Comparison of ENCODE assay signal across 8 cellular contexts in genomic region chr1:209937996-209938959, GRCh38. TPM values are rescaled to one million over a fixed set of nuclear protein-coding genes. Genes with fewer than 3 reads are reported as not detected.
A peak's percentile ranks its signal among the peaks of the same experiment; 100 is the strongest.
DNase-seq lines count a peak whose midpoint lies in the region; ATAC-seq, FAIRE-seq and TF ChIP-seq lines count a peak whose summit lies in the region.

TSS of gene SYT14 (plus strand) at chr1:209938217. CDS start at chr1:209938265, 48 bp downstream.

- H3K4me2 ChIP-seq in A549, result peak within 1 kb of the TSS; percentile 99
- H3K4me2 ChIP-seq in K562 (ENCODE audit: insufficient read depth, low read length), result no peak within 1 kb of the TSS

- no peaks in the 10 kb centered on the region for H3K79me2 ChIP-seq in K562 (ENCODE audit: control insufficient read depth, insufficient read depth, low read length)

- H3K9ac ChIP-seq in K562 (ENCODE audit: insufficient read depth in 1 of 2, low read depth in 2 of 2, low read length in 2 of 2), result no peak within 1 kb of the TSS

- peaks cover 2 to 4% of the 10 kb centered on the region in 2 experiments; a peak in 2 of 5 replicates for H3K27me3 ChIP-seq in K562 (ENCODE audit: control insufficient read depth in 2 of 2, insufficient read depth in 2 of 2, low read length in 2 of 2)

- TF ChIP-seq RAD21 in A549 (conservative IDR thresholded peaks at IDR 0.05 in 1 of 2, IDR thresholded peaks at IDR 0.05 in 1 of 2) (no peak), K562 (CRISPR knock-in tag; conservative IDR thresholded peaks at IDR 0.05 in 1 of 2, IDR thresholded peaks at IDR 0.05 in 1 of 2) (no peak)

- H3K36me3 ChIP-seq in K562 (ENCODE audit: control insufficient read depth, insufficient read depth, low read length), result no peaks in the 10 kb centered on the region

- TF ChIP-seq CTCF in A549 (IDR thresholded peaks at IDR 0.05) (no peak), K562 (IDR thresholded peaks at IDR 0.05 in 2 of 3, conservative IDR thresholded peaks at IDR 0.05 in 1 of 3; ENCODE audit: insufficient read depth in 2 of 3, low read depth in 1 of 3, low read length in 3 of 3) (no peak)

- H3K4me1 ChIP-seq in A549 (peaks cover 5% of the 10 kb centered on the region; the same call in 2 of the 3 replicates), K562 (replicated peaks in 1 of 2; ENCODE audit: control insufficient read depth in 2 of 2, insufficient read depth in 2 of 2, low read length in 2 of 2) (peaks cover 0 to 3% of the 10 kb centered on the region in 2 experiments; a peak in 1 of 5 replicates)

- CTCF ChIA-PET in A549 (lab: Yijun Ruan, JAX), result interaction anchor here (0.9 kb wide), 1 partner anchor 62 kb away, joined by 3 read pairs; no protein-coding TSS in a partner anchor
- CTCF ChIA-PET in K562 (lab: Yijun Ruan, JAX; ENCODE audit: low intra/inter-chr PET ratio), result no interaction called here

- intact Hi-C loops in K562 (cut with micrococcal nuclease), result no loop called here

- H3K9me3 ChIP-seq in A549 (no peaks in the 10 kb centered on the region), K562 (replicated peaks; ENCODE audit: control insufficient read depth, insufficient read depth, low read depth, low read length) (no peaks in the 10 kb centered on the region)

- BruUV-seq in K562 (replicated peaks; lab: Mats Ljungman, UMichigan), result no TSS peak

- 29% methylated on average over 34 of the region's 98 CpGs for WGBS in A549 (ENCODE audit: missing lambda C conversion rate)
- 23% methylated on average over 26 of the region's 98 CpGs for WGBS in K562 (ENCODE audit: insufficient coverage, low coverage, missing lambda C conversion rate)

- TF ChIP-seq EP300 in A549 (IDR thresholded peaks at IDR 0.05) (no peak), K562 (IDR thresholded peaks at IDR 0.05; ENCODE audit: low read length) (no peak)

- H4K20me1 ChIP-seq in K562 (replicated peaks; ENCODE audit: control insufficient read depth, insufficient read depth, low read length), result no peaks in the 10 kb centered on the region

- TF ChIP-seq POLR2A in A549 (IDR thresholded peaks at IDR 0.05; ENCODE audit: low read length) (no peak), K562 (conservative IDR thresholded peaks at IDR 0.05) (no peak)

- no peaks in the 10 kb centered on the region for H3K9me1 ChIP-seq in K562 (ENCODE audit: control insufficient read depth, insufficient read depth, low read length)

- H3K27ac ChIP-seq in A549 (no peak within 1 kb of the TSS), K562 (ENCODE audit: extremely low read depth, low read depth, low read length) (no peak within 1 kb of the TSS)

- DNase-seq in A549 (ENCODE audit: low read depth in 1 of 2, low spot score in 1 of 2) (peak in 1 of 2 experiments; percentile 8), NCI-H2227 (lab: John Stamatoyannopoulos, UW; ENCODE audit: unreplicated experiment) (peak; percentile 95), K562 (ENCODE audit: extremely low read depth in 1 of 4, low spot score in 3 of 4) (peak in 3 of 4 experiments; percentile 12 to 15 (median 13)), left kidney (ENCODE audit: low read depth, low spot score) (peak; percentile 80), urothelium cell line (ENCODE audit: low spot score) (peak; percentile 86)
- no peak for DNase-seq in activated CD4-positive, CD25-positive, alpha-beta regulatory T cell (lab: John Stamatoyannopoulos, UW)
- DNase-seq in stimulated activated CD4-positive, alpha-beta T cell treated with anti-CD3 and anti-CD28 coated beads, Interleukin-4, amount 100 ng/mL, for 4 hours, result no peak

- FAIRE-seq in A549 (lab: Jason Lieb, UNC), result no peak
- FAIRE-seq in K562 (lab: Jason Lieb, UNC), result no peak
- peak; percentile 20 for FAIRE-seq in urothelium cell line (lab: Jason Lieb, UNC)

- no peak within 1 kb of the TSS for H2AFZ ChIP-seq in K562 (ENCODE audit: low read depth, low read length)

- in situ Hi-C loops in K562 (cut with MboI), result no loop called here

- H3K4me3 ChIP-seq in A549 (peak within 1 kb of the TSS; percentile 49), K562 (no peak within 1 kb of the TSS)

- ATAC-seq in A549, result peak; percentile 64 to 75
- peak; percentile 35 for ATAC-seq in GM18502 (IDR thresholded peaks at IDR 0.05; ENCODE audit: poor library complexity, unreplicated experiment)
- ATAC-seq in K562, result no peak

- POLR2A ChIA-PET in A549 (lab: Yijun Ruan, JAX), result no interaction called here
- POLR2A ChIA-PET in K562 (lab: Yijun Ruan, JAX), result no interaction called here

TF ChIP-seq in A549, 52 proteins besides CTCF, POLR2A, EP300 and RAD21 (continues in another document):
- TF ChIP-seq RFX5 (IDR thresholded peaks at IDR 0.05) (no peak), BCL3 (IDR thresholded peaks at IDR 0.05) (no peak), CHD2 (IDR thresholded peaks at IDR 0.05; ENCODE audit: low read length, partially characterized antibody) (no peak), PBX3 (IDR thresholded peaks at IDR 0.05) (no peak), HOXA7 (CRISPR knock-in tag; IDR thresholded peaks at IDR 0.05) (no peak), TFCP2L1 (CRISPR knock-in tag; IDR thresholded peaks at IDR 0.05) (no peak), EHF (CRISPR knock-in tag; IDR thresholded peaks at IDR 0.05) (no peak)

RNA-seq across cellular contexts. Expression of gene SYT14, which starts in this region (rescaled TPM):
- polyA plus RNA-seq in A549 (2011; rRNA removed) (0.01 TPM in 2 replicates), A549 (2017; fragmentation: RNase III; extraction: RNeasy Plus Mini Kit Qiagen cat#74134 plus additional on column Dnase treatment) (0.05 to 0.10 TPM (median 0.06 TPM) in 3 replicates), K562 (2011; rRNA removed) (0.04 TPM in 1 of 2 replicates, not detected in the other), K562 (2014; fragmentation: Illumina TruSeq; extraction: Trizol) (not detected in 2 replicates), K562 (2014; fragmentation: Nextera tagmentation; extraction: Ambion mirVana) (not detected), K562 (2014; rRNA removed) (0.01 TPM in 1 of 2 replicates, not detected in the other)
- polyA plus RNA-seq in A549 (2012; cell fraction: cytosol; rRNA removed), result not detected in 2 replicates
- not detected in 2 replicates for polyA plus RNA-seq in A549 (2012; cell fraction: nucleus; rRNA removed)
- not detected in 2 replicates for polyA minus RNA-seq in A549 (2011; rRNA and poly(A)+ RNA removed)
- not detected in 2 replicates for total RNA-seq in K562 (2011; cell fraction: chromatin; rRNA removed; ENCODE audit: low replicate concordance)
- not detected in 2 replicates for total RNA-seq in K562 (2011; cell fraction: nucleolus; rRNA removed)
- total RNA-seq in K562 (2011; cell fraction: nucleoplasm; rRNA removed), result 0.23 TPM in 1 of 2 replicates, not detected in the other
- total RNA-seq in K562 (2014; rRNA removed) (not detected in 2 replicates), K562 (2014; rRNA removed; fragmentation: Illumina TruSeq; extraction: Trizol) (0.03 TPM in 1 of 2 replicates, not detected in the other), K562 (2015; rRNA removed; fragmentation: Illumina TruSeq; extraction: Trizol) (not detected in 2 replicates), K562 (2021) (0.07 TPM in 1 of 2 replicates, not detected in the other)
- not detected in 2 replicates for polyA plus RNA-seq in K562 (2011; cell fraction: cytosol; rRNA removed)
- polyA plus RNA-seq in K562 (2011; cell fraction: nucleus; rRNA removed), result not detected in 2 replicates
- polyA plus RNA-seq in K562 (2012), result 0.01 TPM in 2 replicates
- not detected in 2 replicates for polyA minus RNA-seq in K562 (2011; rRNA and poly(A)+ RNA removed)
- not detected in 2 replicates for polyA minus RNA-seq in K562 (2011; cell fraction: cytosol; rRNA and poly(A)+ RNA removed)
- polyA minus RNA-seq in K562 (2011; cell fraction: nucleus; rRNA and poly(A)+ RNA removed), result not detected in 2 replicates

Comparison
In these comparisons a context has a peak if more than half of its experiments do, and no peak if none do; other contexts are left out.
1. Peak in ATAC-seq, H3K4me3 ChIP-seq and H3K4me2 ChIP-seq in A549; RNA of the gene not detected or under 1 TPM.
2. Peak in DNase-seq in K562; RNA of the gene not detected or under 1 TPM.
3. DNase-seq: peak in NCI-H2227 (single experiment), left kidney (single experiment) and urothelium cell line (single experiment); none in activated CD4-positive, CD25-positive, alpha-beta regulatory T cell (0 of 4) and stimulated activated CD4-positive, alpha-beta T cell treated with anti-CD3 and anti-CD28 coated beads, Interleukin-4, amount 100 ng/mL, for 4 hours (0 of 2).